In the genomic region with DNA sequence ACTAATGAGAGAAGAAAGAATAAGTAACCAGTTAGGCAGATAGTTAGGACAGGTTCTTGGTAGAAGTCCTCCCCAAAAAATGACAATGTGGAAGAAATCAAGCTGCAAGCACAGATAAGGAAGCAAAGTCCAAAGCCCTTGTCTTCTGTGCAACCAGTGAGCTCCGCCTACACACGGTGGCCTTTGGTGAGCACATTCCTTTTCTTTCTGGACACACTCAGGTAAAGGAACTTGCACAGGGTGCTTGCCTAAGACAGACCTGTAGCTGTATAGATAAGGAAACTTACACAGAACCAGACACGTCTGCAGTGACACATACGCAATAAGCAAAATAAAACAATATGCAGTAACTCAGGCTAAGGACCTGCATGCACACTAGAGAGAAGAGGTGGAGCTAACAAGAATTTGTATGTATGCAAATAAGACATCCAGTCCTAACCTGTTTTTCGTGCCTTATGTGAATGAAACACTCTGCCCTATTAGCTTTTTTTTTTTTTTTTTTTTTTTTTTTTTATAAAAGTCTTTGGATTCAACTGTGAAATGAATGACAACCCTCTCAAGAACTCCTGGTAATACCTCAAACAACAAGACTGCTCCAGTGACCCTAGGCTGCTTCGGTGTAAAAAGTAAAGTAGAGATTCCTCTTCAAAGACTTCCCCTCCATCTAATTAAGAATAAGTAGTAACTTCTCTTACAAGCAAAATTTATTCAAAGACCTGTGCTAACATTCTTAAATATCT, we compare ENCODE assay signal across 1 cellular context.
TF ChIP-seq lines count a peak whose summit lies in the region.

No MANE protein-coding gene starts in this region.

TF ChIP-seq in H1, 55 proteins besides CTCF, POLR2A, EP300 and RAD21:
- no peak for TF ChIP-seq GTF2F1 (IDR thresholded peaks at IDR 0.05; ENCODE audit: borderline replicate concordance, low read depth, low read length)
- TF ChIP-seq KDM4A (IDR thresholded peaks at IDR 0.05; ENCODE audit: low read depth, low read length, severe bottlenecking), result no peak
- TF ChIP-seq SUZ12 (IDR thresholded peaks at IDR 0.05; ENCODE audit: low read length), result no peak
- no peak for TF ChIP-seq JUN (IDR thresholded peaks at IDR 0.05; ENCODE audit: low read depth, low read length)
- TF ChIP-seq CHD1 (IDR thresholded peaks at IDR 0.05; ENCODE audit: low read depth, low read length), result no peak
- no peak for TF ChIP-seq TBP (IDR thresholded peaks at IDR 0.05; ENCODE audit: low read depth, low read length)
- no peak for TF ChIP-seq GABPA (IDR thresholded peaks at IDR 0.05; ENCODE audit: borderline replicate concordance, insufficient read depth, low read length)
TF ChIP-seq in H1: peak in this region for 0.
